ENCODE assay signal across 1 cellular context in genomic region chr9:37370968-37371563, GRCh38.
A peak's percentile ranks its signal among the peaks of the same experiment; 100 is the strongest.
TF ChIP-seq lines count a peak whose summit lies in the region.

No MANE protein-coding gene starts in this region.

TF ChIP-seq in GM12878, 131 proteins besides CTCF, POLR2A, EP300 and RAD21 (continued from another document and continues in another):
- TF ChIP-seq ATF3 (IDR thresholded peaks at IDR 0.05; ENCODE audit: borderline replicate concordance, extremely low read depth, low read depth, low read length) (no peak), SIX5 (IDR thresholded peaks at IDR 0.05; ENCODE audit: low read depth, low read length, severe bottlenecking) (no peak), POLR2AphosphoS2 (IDR thresholded peaks at IDR 0.05; ENCODE audit: low read depth, low read length) (peak; percentile 61; the same call in 1 of the 2 replicates), PAX5 (IDR thresholded peaks at IDR 0.05; ENCODE audit: borderline replicate concordance, low read depth, low read length) (peak; percentile 91), LARP7 (IDR thresholded peaks at IDR 0.05) (peak; percentile 63), CBX5 (IDR thresholded peaks at IDR 0.05; ENCODE audit: low read depth) (no peak), TARDBP (IDR thresholded peaks at IDR 0.05; ENCODE audit: borderline replicate concordance) (no peak; the same call in 1 of the 2 replicates), HDAC6 (IDR thresholded peaks at IDR 0.05; ENCODE audit: unreplicated experiment) (peak; percentile 29), NRF1 (conservative IDR thresholded peaks at IDR 0.05; ENCODE audit: low read depth, low read length) (no peak), BACH1 (IDR thresholded peaks at IDR 0.05; ENCODE audit: borderline replicate concordance) (no peak), RUNX3 (IDR thresholded peaks at IDR 0.05; ENCODE audit: low read length) (no peak), RCOR1 (conservative IDR thresholded peaks at IDR 0.05; ENCODE audit: low read depth, low read length) (no peak), SIN3A (IDR thresholded peaks at IDR 0.05; ENCODE audit: low read depth, low read length) (no peak), ZNF24 (IDR thresholded peaks at IDR 0.05) (peak; percentile 33; the same call in 1 of the 2 replicates), CHD1 (IDR thresholded peaks at IDR 0.05; ENCODE audit: low read depth, low read length) (no peak), GABPA (IDR thresholded peaks at IDR 0.05; ENCODE audit: low read depth) (no peak), NKRF (conservative IDR thresholded peaks at IDR 0.05) (0 out of 2 replicates have a peak, but pooled peaks have one; percentile 21), CREB1 (IDR thresholded peaks at IDR 0.05; ENCODE audit: low read depth) (no peak), NR2C1 (IDR thresholded peaks at IDR 0.05) (no peak), SRF (IDR thresholded peaks at IDR 0.05; ENCODE audit: low read depth in 2 of 2, low read length in 2 of 2) (no peak), CUX1 (IDR thresholded peaks at IDR 0.05; ENCODE audit: insufficient replicate concordance, low read depth, low read length) (peak; percentile 48), SMARCA5 (IDR thresholded peaks at IDR 0.05) (peak; percentile 16), CHD2 (IDR thresholded peaks at IDR 0.05; ENCODE audit: borderline replicate concordance, low read depth, low read length) (peak; percentile 66), STAT3 (IDR thresholded peaks at IDR 0.05; ENCODE audit: low read depth, low read length) (no peak), E2F4 (IDR thresholded peaks at IDR 0.05; ENCODE audit: low read depth, low read length) (no peak), IKZF2 (IDR thresholded peaks at IDR 0.05) (peak; percentile 96 to 97), USF1 (IDR thresholded peaks at IDR 0.05; ENCODE audit: borderline replicate concordance, extremely low read length, insufficient read depth, low read depth, low read length) (no peak), ETV6 (conservative IDR thresholded peaks at IDR 0.05 in 1 of 2, IDR thresholded peaks at IDR 0.05 in 1 of 2; ENCODE audit: borderline replicate concordance in 1 of 2, low read depth in 1 of 2) (peak in 1 of 2 experiments; percentile 70; a peak in 2 of 4 replicates), RELB (IDR thresholded peaks at IDR 0.05; ENCODE audit: low read depth) (peak; percentile 88), SREBF2 (IDR thresholded peaks at IDR 0.05; ENCODE audit: low read length) (no peak), BRCA1 (IDR thresholded peaks at IDR 0.05; ENCODE audit: low read depth, low read length) (no peak), SMAD5 (IDR thresholded peaks at IDR 0.05; ENCODE audit: low read depth) (peak; percentile 71), ZBTB4 (CRISPR knock-in tag; IDR thresholded peaks at IDR 0.05) (no peak), EGR1 (IDR thresholded peaks at IDR 0.05; ENCODE audit: borderline replicate concordance in 1 of 2, low read depth in 2 of 2, low read length in 2 of 2) (peak in 1 of 2 experiments; percentile 37; a peak in 1 of 3 replicates), BMI1 (IDR thresholded peaks at IDR 0.05; ENCODE audit: borderline replicate concordance) (no peak), TCF7 (IDR thresholded peaks at IDR 0.05; ENCODE audit: borderline replicate concordance) (no peak), ZNF592 (IDR thresholded peaks at IDR 0.05) (peak; percentile 19; the same call in 1 of the 2 replicates), BCLAF1 (IDR thresholded peaks at IDR 0.05) (no peak)
